1 cellular context compared by ENCODE assay signal in the genomic region with DNA sequence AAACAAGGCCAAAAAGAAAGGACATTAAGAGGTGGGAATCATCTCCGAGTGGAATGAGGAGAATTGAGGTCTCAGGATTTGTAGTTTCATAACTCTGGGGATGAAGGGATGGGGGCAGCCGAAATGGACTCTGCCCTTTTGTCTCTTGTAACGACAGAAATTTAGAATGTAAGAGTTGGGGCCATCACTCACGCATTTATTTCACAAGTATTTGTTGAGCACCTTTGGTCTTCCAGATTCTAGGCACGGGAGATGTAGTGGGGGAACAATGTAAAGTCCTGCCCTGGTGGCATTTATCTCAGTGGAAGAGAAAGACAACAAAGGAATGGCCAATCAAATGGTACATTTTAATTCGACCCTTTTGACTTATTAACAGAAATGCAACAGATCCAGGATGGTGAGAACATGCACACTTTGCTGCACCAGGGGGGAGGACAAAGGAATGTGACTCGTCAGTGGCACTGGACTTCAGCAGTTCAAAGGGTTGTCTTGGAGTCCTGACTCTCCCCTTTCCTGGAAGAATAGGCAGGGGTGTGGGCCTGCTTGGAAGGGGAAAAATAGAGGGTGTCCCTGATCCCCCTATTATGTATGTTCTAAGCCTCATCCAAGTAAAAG.
TF ChIP-seq lines count a peak whose summit lies in the region.

No MANE protein-coding gene starts in this region.

TF ChIP-seq in A549, 52 proteins besides CTCF, POLR2A, EP300 and RAD21 (continued from another document):
- TF ChIP-seq, protein P1, sequence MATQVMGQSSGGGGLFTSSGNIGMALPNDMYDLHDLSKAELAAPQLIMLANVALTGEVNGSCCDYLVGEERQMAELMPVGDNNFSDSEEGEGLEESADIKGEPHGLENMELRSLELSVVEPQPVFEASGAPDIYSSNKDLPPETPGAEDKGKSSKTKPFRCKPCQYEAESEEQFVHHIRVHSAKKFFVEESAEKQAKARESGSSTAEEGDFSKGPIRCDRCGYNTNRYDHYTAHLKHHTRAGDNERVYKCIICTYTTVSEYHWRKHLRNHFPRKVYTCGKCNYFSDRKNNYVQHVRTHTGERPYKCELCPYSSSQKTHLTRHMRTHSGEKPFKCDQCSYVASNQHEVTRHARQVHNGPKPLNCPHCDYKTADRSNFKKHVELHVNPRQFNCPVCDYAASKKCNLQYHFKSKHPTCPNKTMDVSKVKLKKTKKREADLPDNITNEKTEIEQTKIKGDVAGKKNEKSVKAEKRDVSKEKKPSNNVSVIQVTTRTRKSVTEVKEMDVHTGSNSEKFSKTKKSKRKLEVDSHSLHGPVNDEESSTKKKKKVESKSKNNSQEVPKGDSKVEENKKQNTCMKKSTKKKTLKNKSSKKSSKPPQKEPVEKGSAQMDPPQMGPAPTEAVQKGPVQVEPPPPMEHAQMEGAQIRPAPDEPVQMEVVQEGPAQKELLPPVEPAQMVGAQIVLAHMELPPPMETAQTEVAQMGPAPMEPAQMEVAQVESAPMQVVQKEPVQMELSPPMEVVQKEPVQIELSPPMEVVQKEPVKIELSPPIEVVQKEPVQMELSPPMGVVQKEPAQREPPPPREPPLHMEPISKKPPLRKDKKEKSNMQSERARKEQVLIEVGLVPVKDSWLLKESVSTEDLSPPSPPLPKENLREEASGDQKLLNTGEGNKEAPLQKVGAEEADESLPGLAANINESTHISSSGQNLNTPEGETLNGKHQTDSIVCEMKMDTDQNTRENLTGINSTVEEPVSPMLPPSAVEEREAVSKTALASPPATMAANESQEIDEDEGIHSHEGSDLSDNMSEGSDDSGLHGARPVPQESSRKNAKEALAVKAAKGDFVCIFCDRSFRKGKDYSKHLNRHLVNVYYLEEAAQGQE (IDR thresholded peaks at IDR 0.05) = no peak
- TF ChIP-seq EHF (CRISPR knock-in tag; IDR thresholded peaks at IDR 0.05) = no peak
- TF ChIP-seq, protein P2, sequence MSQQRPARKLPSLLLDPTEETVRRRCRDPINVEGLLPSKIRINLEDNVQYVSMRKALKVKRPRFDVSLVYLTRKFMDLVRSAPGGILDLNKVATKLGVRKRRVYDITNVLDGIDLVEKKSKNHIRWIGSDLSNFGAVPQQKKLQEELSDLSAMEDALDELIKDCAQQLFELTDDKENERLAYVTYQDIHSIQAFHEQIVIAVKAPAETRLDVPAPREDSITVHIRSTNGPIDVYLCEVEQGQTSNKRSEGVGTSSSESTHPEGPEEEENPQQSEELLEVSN (IDR thresholded peaks at IDR 0.05; ENCODE audit: borderline replicate concordance, low read depth) = no peak
- TF ChIP-seq, protein P3, sequence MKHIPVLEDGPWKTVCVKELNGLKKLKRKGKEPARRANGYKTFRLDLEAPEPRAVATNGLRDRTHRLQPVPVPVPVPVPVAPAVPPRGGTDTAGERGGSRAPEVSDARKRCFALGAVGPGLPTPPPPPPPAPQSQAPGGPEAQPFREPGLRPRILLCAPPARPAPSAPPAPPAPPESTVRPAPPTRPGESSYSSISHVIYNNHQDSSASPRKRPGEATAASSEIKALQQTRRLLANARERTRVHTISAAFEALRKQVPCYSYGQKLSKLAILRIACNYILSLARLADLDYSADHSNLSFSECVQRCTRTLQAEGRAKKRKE (CRISPR knock-in tag; IDR thresholded peaks at IDR 0.05; ENCODE audit: low read depth) = peak; percentile 55; the same call in 1 of the 2 replicates
- TF ChIP-seq JUN (IDR thresholded peaks at IDR 0.05) = peak in 1 of 2 experiments; percentile 52; a peak in 3 of 5 replicates
- no peak for TF ChIP-seq EHMT2 (IDR thresholded peaks at IDR 0.05; ENCODE audit: low read depth)
- no peak for TF ChIP-seq ZSCAN20 (CRISPR knock-in tag; IDR thresholded peaks at IDR 0.05)
- no peak for TF ChIP-seq PHF8 (IDR thresholded peaks at IDR 0.05; ENCODE audit: borderline replicate concordance, low read depth)
- no peak for TF ChIP-seq RNF2 (IDR thresholded peaks at IDR 0.05; ENCODE audit: borderline replicate concordance, low read depth)
- TF ChIP-seq, protein P4, sequence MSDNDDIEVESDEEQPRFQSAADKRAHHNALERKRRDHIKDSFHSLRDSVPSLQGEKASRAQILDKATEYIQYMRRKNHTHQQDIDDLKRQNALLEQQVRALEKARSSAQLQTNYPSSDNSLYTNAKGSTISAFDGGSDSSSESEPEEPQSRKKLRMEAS (IDR thresholded peaks at IDR 0.05) = 0 out of 2 replicates have a peak, but pooled peaks have one; percentile 6
- no peak for TF ChIP-seq TFCP2L1 (CRISPR knock-in tag; IDR thresholded peaks at IDR 0.05)
- TF ChIP-seq KDM5A (IDR thresholded peaks at IDR 0.05) = no peak
- no peak for TF ChIP-seq GATA3 (IDR thresholded peaks at IDR 0.05; ENCODE audit: borderline replicate concordance)
- no peak for TF ChIP-seq CHD2 (IDR thresholded peaks at IDR 0.05; ENCODE audit: low read length, partially characterized antibody)
- no peak for TF ChIP-seq TP53 (CRISPR knock-in tag; IDR thresholded peaks at IDR 0.05)
- TF ChIP-seq, protein P5, sequence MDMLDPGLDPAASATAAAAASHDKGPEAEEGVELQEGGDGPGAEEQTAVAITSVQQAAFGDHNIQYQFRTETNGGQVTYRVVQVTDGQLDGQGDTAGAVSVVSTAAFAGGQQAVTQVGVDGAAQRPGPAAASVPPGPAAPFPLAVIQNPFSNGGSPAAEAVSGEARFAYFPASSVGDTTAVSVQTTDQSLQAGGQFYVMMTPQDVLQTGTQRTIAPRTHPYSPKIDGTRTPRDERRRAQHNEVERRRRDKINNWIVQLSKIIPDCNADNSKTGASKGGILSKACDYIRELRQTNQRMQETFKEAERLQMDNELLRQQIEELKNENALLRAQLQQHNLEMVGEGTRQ (IDR thresholded peaks at IDR 0.05) = no peak
- peak; percentile 74; the same call in 1 of the 2 replicates for TF ChIP-seq FOXS1 (CRISPR knock-in tag; IDR thresholded peaks at IDR 0.05)
- TF ChIP-seq RARB (CRISPR knock-in tag; IDR thresholded peaks at IDR 0.05) = no peak
- no peak for TF ChIP-seq HOXA7 (CRISPR knock-in tag; IDR thresholded peaks at IDR 0.05)
- no peak for TF ChIP-seq FOSL2 (IDR thresholded peaks at IDR 0.05)
- no peak for TF ChIP-seq FOSL2 (CRISPR knock-in tag; IDR thresholded peaks at IDR 0.05)
- peak; percentile 75; the same call in 1 of the 2 replicates for TF ChIP-seq HOXB13 (CRISPR knock-in tag; IDR thresholded peaks at IDR 0.05; ENCODE audit: low read depth)
- TF ChIP-seq NPAS2 (CRISPR knock-in tag; IDR thresholded peaks at IDR 0.05; ENCODE audit: borderline replicate concordance) = no peak
- TF ChIP-seq, protein P6, sequence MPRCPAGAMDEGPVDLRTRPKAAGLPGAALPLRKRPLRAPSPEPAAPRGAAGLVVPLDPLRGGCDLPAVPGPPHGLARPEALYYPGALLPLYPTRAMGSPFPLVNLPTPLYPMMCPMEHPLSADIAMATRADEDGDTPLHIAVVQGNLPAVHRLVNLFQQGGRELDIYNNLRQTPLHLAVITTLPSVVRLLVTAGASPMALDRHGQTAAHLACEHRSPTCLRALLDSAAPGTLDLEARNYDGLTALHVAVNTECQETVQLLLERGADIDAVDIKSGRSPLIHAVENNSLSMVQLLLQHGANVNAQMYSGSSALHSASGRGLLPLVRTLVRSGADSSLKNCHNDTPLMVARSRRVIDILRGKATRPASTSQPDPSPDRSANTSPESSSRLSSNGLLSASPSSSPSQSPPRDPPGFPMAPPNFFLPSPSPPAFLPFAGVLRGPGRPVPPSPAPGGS (IDR thresholded peaks at IDR 0.05) = no peak
- no peak; the same call in 1 of the 2 replicates for TF ChIP-seq JUNB (IDR thresholded peaks at IDR 0.05)
- no peak for TF ChIP-seq MAZ (IDR thresholded peaks at IDR 0.05; ENCODE audit: borderline replicate concordance, low read depth, low read length)
- TF ChIP-seq SREBF2 (IDR thresholded peaks at IDR 0.05) = no peak
- no peak for TF ChIP-seq ESRRA (IDR thresholded peaks at IDR 0.05; ENCODE audit: borderline replicate concordance, low read length)
- no peak for TF ChIP-seq HEYL (CRISPR knock-in tag; IDR thresholded peaks at IDR 0.05)
- no peak for TF ChIP-seq CBX2 (IDR thresholded peaks at IDR 0.05; ENCODE audit: borderline replicate concordance, low read depth)
- TF ChIP-seq ZC3H11A (IDR thresholded peaks at IDR 0.05) = no peak
- 0 out of 2 replicates have a peak, but pooled peaks have one; percentile 30 for TF ChIP-seq ZNF302 (CRISPR knock-in tag; IDR thresholded peaks at IDR 0.05)
- TF ChIP-seq MYC (IDR thresholded peaks at IDR 0.05; ENCODE audit: borderline replicate concordance, low read length) = no peak
